1 cellular context compared by ENCODE assay signal in the genomic region with DNA sequence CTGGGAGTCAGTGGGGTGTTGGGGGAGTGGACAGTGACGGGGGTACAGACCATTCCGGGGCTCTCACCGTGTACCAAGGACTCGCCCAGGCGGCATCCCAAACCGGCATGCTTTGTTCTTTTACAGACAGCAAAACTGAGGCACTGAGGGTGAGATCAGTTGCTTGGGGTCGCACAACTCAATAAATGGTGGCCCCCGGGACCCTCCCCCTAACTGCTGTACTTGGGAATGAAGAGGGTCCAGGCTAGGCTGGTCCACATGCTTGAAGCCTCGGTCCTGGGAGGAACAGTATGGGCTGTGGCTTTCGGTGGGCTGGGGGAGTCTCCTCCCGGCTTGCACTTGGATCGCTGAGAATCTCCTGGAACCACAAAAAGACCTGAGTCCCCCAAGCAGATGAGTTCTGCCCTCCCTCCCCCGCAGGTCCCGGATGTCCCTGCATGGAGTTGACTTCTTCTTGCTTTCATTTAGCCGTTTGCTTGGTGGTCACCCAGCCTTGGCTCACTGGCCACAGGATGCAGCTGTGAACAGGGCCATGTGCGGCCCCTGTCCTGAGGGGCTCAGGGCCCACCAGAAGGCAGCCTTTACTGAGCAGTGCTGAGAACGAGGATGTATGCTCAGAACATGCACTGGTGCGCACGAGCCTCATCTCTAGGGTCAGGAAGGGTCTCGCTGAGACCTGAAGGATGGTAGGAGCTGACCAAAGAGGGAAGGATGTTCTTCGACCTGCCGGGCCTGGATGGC.
TF ChIP-seq lines count a peak whose summit lies in the region.

No MANE protein-coding gene starts in this region.

TF ChIP-seq in K562, 482 proteins besides CTCF, POLR2A, EP300 and RAD21:
- no peak for TF ChIP-seq ZNF76 (CRISPR knock-in tag; IDR thresholded peaks at IDR 0.05; ENCODE audit: borderline replicate concordance)
- no peak for TF ChIP-seq NR1H2 (CRISPR knock-in tag; IDR thresholded peaks at IDR 0.05)
- no peak for TF ChIP-seq ZNF785 (CRISPR knock-in tag; IDR thresholded peaks at IDR 0.05)
- no peak for TF ChIP-seq CHD4 (IDR thresholded peaks at IDR 0.05; ENCODE audit: insufficient read depth, insufficient replicate concordance, low read depth, low read length, poor library complexity, severe bottlenecking)
- no peak for TF ChIP-seq ZNF277 (CRISPR knock-in tag; IDR thresholded peaks at IDR 0.05; ENCODE audit: borderline replicate concordance)
- no peak for TF ChIP-seq MYNN (IDR thresholded peaks at IDR 0.05)
- no peak for TF ChIP-seq MYNN (CRISPR knock-in tag; IDR thresholded peaks at IDR 0.05)
- TF ChIP-seq TEAD4 (IDR thresholded peaks at IDR 0.05; ENCODE audit: low read length): no peak
- no peak for TF ChIP-seq TEAD4 (CRISPR knock-in tag; IDR thresholded peaks at IDR 0.05; ENCODE audit: borderline replicate concordance)
- no peak for TF ChIP-seq C11orf30 (IDR thresholded peaks at IDR 0.05; ENCODE audit: low read depth)
- TF ChIP-seq ZKSCAN1 (IDR thresholded peaks at IDR 0.05; ENCODE audit: low read depth, low read length): no peak
- TF ChIP-seq UBTF (IDR thresholded peaks at IDR 0.05; ENCODE audit: borderline replicate concordance in 1 of 2, low read depth in 2 of 2, low read length in 2 of 2): no peak
- TF ChIP-seq LARP7 (IDR thresholded peaks at IDR 0.05): no peak
- TF ChIP-seq ZNF436 (CRISPR knock-in tag; IDR thresholded peaks at IDR 0.05): no peak
- no peak for TF ChIP-seq PKNOX1 (IDR thresholded peaks at IDR 0.05)
